8 cellular contexts compared by ENCODE assay signal in the genomic region with DNA sequence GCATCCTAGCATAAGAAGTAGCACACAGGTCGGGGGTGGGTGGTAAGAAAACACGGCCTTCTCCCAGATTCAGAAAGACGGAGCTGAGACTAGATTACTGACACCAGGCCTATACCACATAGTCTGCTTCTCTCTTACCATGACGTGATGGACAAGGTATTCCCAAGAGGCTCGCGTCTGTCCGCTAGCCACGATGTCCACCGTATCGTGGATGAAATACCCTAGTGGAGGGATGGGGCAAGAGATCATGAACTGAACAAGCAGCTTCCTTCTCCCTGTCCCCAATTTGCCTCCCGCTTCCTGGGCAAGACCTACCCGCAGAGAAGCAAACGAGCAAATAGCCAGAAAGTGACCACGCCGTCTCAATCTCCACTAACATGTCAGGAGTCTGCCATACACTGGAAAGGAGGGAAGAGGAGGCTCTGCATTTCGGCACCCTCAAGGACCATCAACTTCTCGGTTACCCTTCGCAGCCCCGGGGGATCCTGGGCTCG. TPM values are rescaled to one million over a fixed set of nuclear protein-coding genes. Genes with fewer than 3 reads are reported as not detected.
DNase-seq lines count a peak whose midpoint lies in the region; ATAC-seq and TF ChIP-seq lines count a peak whose summit lies in the region.

No MANE protein-coding gene starts in this region.

- peaks cover 31% of the 10 kb centered on the region for H3K36me3 Mint-ChIP-seq in HFFc6 (ENCODE audit: low read depth)

- H3K9me3 Mint-ChIP-seq in HFFc6 = peaks cover 5% of the 10 kb centered on the region; the same call in 1 of the 2 replicates

- H3K4me3 Mint-ChIP-seq in HFFc6 = peak overlapping the region; percentile 95

- H3K4me3 ChIP-seq in endocrine pancreas (ENCODE audit: control insufficient read depth, insufficient read depth, low read length) = peak overlapping the region; percentile 54
- H3K4me3 ChIP-seq in neuron (ENCODE audit: low read length) = peak overlapping the region; percentile 93

- peaks cover 24% of the 10 kb centered on the region for H3K27me3 Mint-ChIP-seq in HFFc6 (ENCODE audit: insufficient read depth)

- no peaks in the 10 kb centered on the region for H3K27me3 ChIP-seq in endocrine pancreas (ENCODE audit: control insufficient read depth, insufficient read depth, low read length)
- no peaks in the 10 kb centered on the region for H3K27me3 ChIP-seq in neuron (ENCODE audit: insufficient read depth, low read length)

- H3K4me1 Mint-ChIP-seq in HFFc6 (ENCODE audit: low read depth) = peaks cover 67% of the 10 kb centered on the region

- peaks cover 6% of the 10 kb centered on the region for H3K4me1 ChIP-seq in endocrine pancreas (ENCODE audit: control insufficient read depth, insufficient read depth, low read length)
- H3K4me1 ChIP-seq in neuron (ENCODE audit: insufficient read depth, low read length) = peaks cover 59% of the 10 kb centered on the region

- no peak overlapping the region for H2AFZ ChIP-seq in neuron (ENCODE audit: low read depth, low read length)

- ATAC-seq in GM18867 (IDR thresholded peaks at IDR 0.05; ENCODE audit: unreplicated experiment) (no peak), GM19023 (IDR thresholded peaks at IDR 0.05; ENCODE audit: unreplicated experiment) (no peak), HG03139 (IDR thresholded peaks at IDR 0.05; ENCODE audit: unreplicated experiment) (no peak)

- H3K9me3 ChIP-seq in endocrine pancreas (ENCODE audit: control insufficient read depth, low read length) = no peaks in the 10 kb centered on the region
- no peaks in the 10 kb centered on the region for H3K9me3 ChIP-seq in neuron (ENCODE audit: low read length)

- peak overlapping the region; percentile 70 for H3K9ac ChIP-seq in endocrine pancreas (ENCODE audit: control insufficient read depth, insufficient read depth, low read length)

- H3K27ac Mint-ChIP-seq in HFFc6 = peak overlapping the region; percentile 96

- TF ChIP-seq CTCF in HFFc6 (IDR thresholded peaks at IDR 0.05) = peak; percentile 50

- in situ Hi-C loops in Caki2 (cut with HindIII; ENCODE audit: low pct_unique_long_range_greater_than_20kb, low sequenced_read_pairs) = no loop called here

- peaks cover 2% of the 10 kb centered on the region for H3K36me3 ChIP-seq in endocrine pancreas (ENCODE audit: control insufficient read depth, insufficient read depth, low read length)
- H3K36me3 ChIP-seq in neuron (ENCODE audit: insufficient read depth, low read length) = peaks cover 34% of the 10 kb centered on the region

- peak; percentile 66 for DNase-seq in Caki2 (ENCODE audit: low read depth)
- peak; percentile 70 for DNase-seq in HFFc6
- peak; percentile 84 for DNase-seq in SK-N-DZ (ENCODE audit: low spot score)

RNA-seq across cellular contexts. Expression of a gene that starts 0.8 kb away (rescaled TPM):
- total RNA-seq in Caki2 (2014; rRNA removed; shearing (Covaris generic); ENCODE audit: low replicate concordance) = 10.6 and 43.5 TPM in 2 replicates
- total RNA-seq in HFFc6 (2021; fragmentation: NEBNext Ultra II Directional; extraction: Animal tissue kit (Norgen Biotek cat#: 25700)) = 10 to 100 TPM in 4 of 6 experiments, 1 to 10 TPM in 2; 8.0 to 14.6 (median 11.3) TPM
- polyA plus RNA-seq in SK-N-DZ (2014; cell fraction: cytosol; rRNA removed) = 8.8 and 11.8 TPM in 2 replicates
- 7.4 and 7.6 TPM in 2 replicates for polyA plus RNA-seq in SK-N-DZ (2014; cell fraction: nucleus; rRNA removed)

RNA-seq across cellular contexts. Expression of a gene that starts 3.4 kb away (rescaled TPM):
- total RNA-seq in Caki2 (2014; rRNA removed; shearing (Covaris generic); ENCODE audit: low replicate concordance) = 2.2 and 3.5 TPM in 2 replicates
- 1 to 10 TPM; 1.9 to 3.1 (median 2.5) TPM for total RNA-seq in HFFc6 (2021; fragmentation: NEBNext Ultra II Directional; extraction: Animal tissue kit (Norgen Biotek cat#: 25700))
- polyA plus RNA-seq in SK-N-DZ (2014; cell fraction: cytosol; rRNA removed) = 1.6 and 6.7 TPM in 2 replicates
- polyA plus RNA-seq in SK-N-DZ (2014; cell fraction: nucleus; rRNA removed) = 3.6 and 8.4 TPM in 2 replicates

RNA-seq across cellular contexts. Expression of a gene that starts 5.4 kb away (rescaled TPM):
- 631 and 1,120 TPM in 2 replicates for total RNA-seq in Caki2 (2014; rRNA removed; shearing (Covaris generic); ENCODE audit: low replicate concordance)
- total RNA-seq in HFFc6 (2021; fragmentation: NEBNext Ultra II Directional; extraction: Animal tissue kit (Norgen Biotek cat#: 25700)) = 1,000 to 10,000 TPM; 1,227 to 1,529 (median 1,391) TPM
- polyA plus RNA-seq in SK-N-DZ (2014; cell fraction: cytosol; rRNA removed) = 1,168 and 1,695 TPM in 2 replicates
- polyA plus RNA-seq in SK-N-DZ (2014; cell fraction: nucleus; rRNA removed) = 853 and 1,299 TPM in 2 replicates

RNA-seq across cellular contexts. Expression of a gene that starts 7.5 kb away (rescaled TPM):
- total RNA-seq in Caki2 (2014; rRNA removed; shearing (Covaris generic); ENCODE audit: low replicate concordance) = 394 and 482 TPM in 2 replicates
- total RNA-seq in HFFc6 (2021; fragmentation: NEBNext Ultra II Directional; extraction: Animal tissue kit (Norgen Biotek cat#: 25700)) = 100 to 1,000 TPM; 161 to 219 (median 192) TPM
- polyA plus RNA-seq in SK-N-DZ (2014; cell fraction: cytosol; rRNA removed) = 50.8 and 51.5 TPM in 2 replicates
- 124 and 148 TPM in 2 replicates for polyA plus RNA-seq in SK-N-DZ (2014; cell fraction: nucleus; rRNA removed)

RNA-seq across cellular contexts. Expression of a gene that starts 13.5 kb away (rescaled TPM):
- 4.2 and 7.4 TPM in 2 replicates for total RNA-seq in Caki2 (2014; rRNA removed; shearing (Covaris generic); ENCODE audit: low replicate concordance)
- 1 to 10 TPM in 1 of 6 experiments, under 1 TPM in 5; 0.60 to 1.1 (median 0.70) TPM for total RNA-seq in HFFc6 (2021; fragmentation: NEBNext Ultra II Directional; extraction: Animal tissue kit (Norgen Biotek cat#: 25700))
- 7.0 and 13.4 TPM in 2 replicates for polyA plus RNA-seq in SK-N-DZ (2014; cell fraction: cytosol; rRNA removed)
- 35.6 and 40.0 TPM in 2 replicates for polyA plus RNA-seq in SK-N-DZ (2014; cell fraction: nucleus; rRNA removed)
